Comparison of ENCODE assay signal across 1 cellular context in the genomic region with DNA sequence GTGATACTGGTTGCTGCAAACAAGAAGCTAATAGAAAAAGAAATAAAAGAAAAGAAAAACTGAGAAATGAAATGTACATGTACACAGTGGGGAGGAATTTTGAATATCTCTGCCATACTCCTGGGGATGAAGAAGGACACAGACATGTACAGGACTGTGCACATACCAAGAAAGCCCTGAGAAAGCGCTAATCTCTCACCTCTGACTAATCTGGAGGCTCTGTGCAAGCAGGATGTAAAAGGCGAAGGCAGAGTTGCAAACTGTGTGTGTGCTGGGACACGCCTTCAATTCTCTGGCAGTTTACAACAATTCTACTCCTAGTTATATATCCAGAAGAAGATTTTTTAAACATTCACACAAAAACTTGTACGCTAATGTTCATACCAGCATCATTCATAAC.
TF ChIP-seq lines count a peak whose summit lies in the region.

No MANE protein-coding gene starts in this region.

TF ChIP-seq in GM12878, 131 proteins besides CTCF, POLR2A, EP300 and RAD21 (continued from another document):
- TF ChIP-seq MAX (IDR thresholded peaks at IDR 0.05; ENCODE audit: low read depth, low read length) (no peak), CREB1 (IDR thresholded peaks at IDR 0.05; ENCODE audit: low read depth) (no peak), ATF2 (IDR thresholded peaks at IDR 0.05; ENCODE audit: low read length) (no peak), NRF1 (conservative IDR thresholded peaks at IDR 0.05; ENCODE audit: low read depth, low read length) (no peak)
- TF ChIP-seq, protein P1, sequence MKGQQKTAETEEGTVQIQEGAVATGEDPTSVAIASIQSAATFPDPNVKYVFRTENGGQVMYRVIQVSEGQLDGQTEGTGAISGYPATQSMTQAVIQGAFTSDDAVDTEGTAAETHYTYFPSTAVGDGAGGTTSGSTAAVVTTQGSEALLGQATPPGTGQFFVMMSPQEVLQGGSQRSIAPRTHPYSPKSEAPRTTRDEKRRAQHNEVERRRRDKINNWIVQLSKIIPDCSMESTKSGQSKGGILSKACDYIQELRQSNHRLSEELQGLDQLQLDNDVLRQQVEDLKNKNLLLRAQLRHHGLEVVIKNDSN (IDR thresholded peaks at IDR 0.05; ENCODE audit: borderline replicate concordance, extremely low read length, insufficient read depth, low read depth, low read length), result no peak
